ENCODE assay signal across 9 cellular contexts in the genomic region with DNA sequence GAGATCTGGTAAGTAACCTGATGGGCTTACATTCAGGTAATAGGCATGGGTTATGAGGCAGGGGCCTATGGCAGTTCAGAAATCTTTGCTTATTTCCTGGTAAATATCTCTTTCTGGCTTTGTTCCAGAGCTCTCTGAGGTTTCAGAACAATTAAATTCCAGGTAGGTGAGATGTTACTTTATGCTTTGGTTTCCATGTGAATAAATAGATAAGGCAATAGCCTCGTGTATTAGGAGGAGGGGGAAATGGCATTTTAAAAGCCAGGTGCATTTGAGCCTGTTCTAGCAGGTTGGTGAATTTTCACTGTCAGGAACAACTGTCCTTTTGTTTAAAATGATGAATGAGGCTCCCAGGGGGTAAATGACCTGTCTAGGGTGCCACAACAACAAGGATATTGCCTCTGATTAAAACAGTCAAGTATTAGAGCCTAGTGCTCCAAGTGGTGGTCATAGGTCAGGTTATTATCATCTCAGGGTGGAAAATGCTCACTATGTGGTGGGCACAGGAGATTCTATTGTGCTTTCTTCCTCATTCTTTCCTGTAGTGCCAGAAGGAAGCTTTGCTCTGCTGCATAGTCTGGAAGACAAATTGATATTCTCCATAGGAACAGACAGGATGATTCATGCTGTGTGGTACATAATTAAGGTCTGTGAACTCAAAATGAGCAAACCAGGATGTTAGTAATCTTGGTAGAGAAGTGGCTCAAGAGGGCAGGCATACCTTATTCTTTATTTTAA.
A peak's percentile ranks its signal among the peaks of the same experiment; 100 is the strongest.
DNase-seq lines count a peak whose midpoint lies in the region; ATAC-seq and TF ChIP-seq lines count a peak whose summit lies in the region.
"Had no signal": no experiment of that assay in that cellular context is flagged by ENCODE, and none has a peak within 500 bp of the region (broad histone marks: within the 10 kb centered on the region; RNA-seq: fewer than 3 reads in every experiment).

No MANE protein-coding gene starts in this region.

- intact Hi-C loops in activated CD4-positive, alpha-beta T cell treated with anti-CD3 and anti-CD28 coated beads for 36 hours (cut with DNase I, micrococcal nuclease), result loop anchor here (1.0 to 5.0 kb wide), 7 partner anchors 17 to 267 kb away; no protein-coding TSS in a partner anchor
- intact Hi-C loops in psoas muscle (cut with DNase I), result no loop called here

- CTCF ChIA-PET in activated CD4-positive, alpha-beta T cell treated with anti-CD3 and anti-CD28 coated beads for 36 hours (lab: Charles Lee), result no interaction called here

- H3K4me1 ChIP-seq in psoas muscle, result no peaks in the 10 kb centered on the region

- H3K4me3 ChIP-seq in skeletal muscle cell (ENCODE audit: low read depth, low read length), result no peak overlapping the region
- H3K4me3 ChIP-seq in coronary artery, result no peak overlapping the region
- no peak overlapping the region for H3K4me3 ChIP-seq in psoas muscle

- H3K36me3 ChIP-seq in psoas muscle (ENCODE audit: insufficient read depth in 1 of 2, low read depth in 1 of 2), result no peaks in the 10 kb centered on the region

- H3K9me3 ChIP-seq in psoas muscle, result no peaks in the 10 kb centered on the region

- H3K4me3 Mint-ChIP-seq in activated CD4-positive, alpha-beta T cell treated with anti-CD3 and anti-CD28 coated beads for 36 hours, result no peak overlapping the region

- no peaks in the 10 kb centered on the region for H3K27me3 Mint-ChIP-seq in activated CD4-positive, alpha-beta T cell treated with anti-CD3 and anti-CD28 coated beads for 36 hours

- POLR2A ChIA-PET in activated CD4-positive, alpha-beta T cell treated with anti-CD3 and anti-CD28 coated beads for 36 hours (lab: Charles Lee), result interaction anchor here (0.6 to 0.7 kb wide), 2 partner anchors 105 to 1544 kb away, joined by 3 to 4 read pairs; no protein-coding TSS in a partner anchor

- peaks cover 66% of the 10 kb centered on the region for H3K4me1 Mint-ChIP-seq in activated CD4-positive, alpha-beta T cell treated with anti-CD3 and anti-CD28 coated beads for 36 hours

- ATAC-seq in activated CD4-positive, alpha-beta T cell treated with anti-CD3 and anti-CD28 coated beads for 36 hours, result peak; percentile 83
- ATAC-seq in psoas muscle (no peak), GM18519 (IDR thresholded peaks at IDR 0.05; ENCODE audit: low FRiP score, unreplicated experiment) (no peak)

- 34 to 52% (median 45%) methylated on average over 1 of the region's 1 CpG for WGBS in psoas muscle, 3 donors

- H3K27ac Mint-ChIP-seq in activated CD4-positive, alpha-beta T cell treated with anti-CD3 and anti-CD28 coated beads for 36 hours, result peak overlapping the region; percentile 86

- H3K36me3 Mint-ChIP-seq in activated CD4-positive, alpha-beta T cell treated with anti-CD3 and anti-CD28 coated beads for 36 hours (ENCODE audit: low read depth), result peaks cover 12% of the 10 kb centered on the region

- no peak for TF ChIP-seq CTCF in coronary artery (IDR thresholded peaks at IDR 0.05)
- no peak for TF ChIP-seq CTCF in psoas muscle (IDR thresholded peaks at IDR 0.05)

- no peak for DNase-seq in activated CD4-positive, alpha-beta T cell treated with anti-CD3 and anti-CD28 coated beads for 36 hours
- no peak for DNase-seq in activated CD4-positive, alpha-beta T cell treated with anti-CD3 and anti-CD28 coated beads for 48 hours
- DNase-seq in NCI-H510A treated with DMSO at 0.1 percent for 48 hours (lab: John Stamatoyannopoulos, UW) (peak; percentile 93), dermis blood vessel endothelial cell (peak; percentile 64), skeletal muscle cell (ENCODE audit: low read depth) (peak; percentile 64), coronary artery (ENCODE audit: low spot score) (no peak), psoas muscle (no peak)
- DNase-seq: ACHN had no signal

- no peaks in the 10 kb centered on the region for H3K27me3 ChIP-seq in psoas muscle (ENCODE audit: insufficient read depth in 3 of 3, low read length in 2 of 3)

- peaks cover 4% of the 10 kb centered on the region for H3K9me3 Mint-ChIP-seq in activated CD4-positive, alpha-beta T cell treated with anti-CD3 and anti-CD28 coated beads for 36 hours (ENCODE audit: low read depth)

- H3K27ac ChIP-seq in coronary artery (no peak overlapping the region), psoas muscle (no peak overlapping the region)

Comparison
In these comparisons a context has a peak if more than half of its experiments do, and no peak if none do; other contexts are left out.
1. DNase-seq: peak in NCI-H510A treated with DMSO at 0.1 percent for 48 hours (single experiment), dermis blood vessel endothelial cell (single experiment) and skeletal muscle cell (single experiment); none in activated CD4-positive, alpha-beta T cell treated with anti-CD3 and anti-CD28 coated beads for 36 hours (single experiment), activated CD4-positive, alpha-beta T cell treated with anti-CD3 and anti-CD28 coated beads for 48 hours (single experiment), coronary artery (single experiment) and psoas muscle (0 of 2).
2. intact Hi-C loops: an anchor here in activated CD4-positive, alpha-beta T cell treated with anti-CD3 and anti-CD28 coated beads for 36 hours (1.0 to 5.0 kb wide); none called in psoas muscle.